8 cellular contexts compared by ENCODE assay signal in genomic region chr3:196501316-196502064, GRCh38. TPM values are rescaled to one million over a fixed set of nuclear protein-coding genes. Genes with fewer than 3 reads are reported as not detected.
DNase-seq lines count a peak whose midpoint lies in the region; ATAC-seq lines count a peak whose summit lies in the region.

No MANE protein-coding gene starts in this region.

- no peaks in the 10 kb centered on the region for H3K27me3 Mint-ChIP-seq in central memory CD8-positive, alpha-beta T cell

- peaks cover 23% of the 10 kb centered on the region for H3K36me3 Mint-ChIP-seq in central memory CD8-positive, alpha-beta T cell (ENCODE audit: insufficient read depth)

- H3K27ac Mint-ChIP-seq in central memory CD8-positive, alpha-beta T cell (ENCODE audit: low read depth), result peak overlapping the region; percentile 90

- DNase-seq in NCI-H510A treated with DMSO at 0.1 percent for 48 hours (lab: John Stamatoyannopoulos, UW) (peak; percentile 42), NCI-H510A (lab: John Stamatoyannopoulos, UW) (no peak), NCI-H345 (lab: John Stamatoyannopoulos, UW) (peak; percentile 21), myocyte (ENCODE audit: low read depth) (peak; percentile 24)
- no peak for DNase-seq in central memory CD8-positive, alpha-beta T cell (ENCODE audit: low spot score in 2 of 2)

- H3K9me3 Mint-ChIP-seq in central memory CD8-positive, alpha-beta T cell, result no peaks in the 10 kb centered on the region

- peak; percentile 17 for ATAC-seq in central memory CD8-positive, alpha-beta T cell (replicated peaks; ENCODE audit: extremely low read depth, poor library complexity, severe bottlenecking)
- no peak for ATAC-seq in HG03469 (IDR thresholded peaks at IDR 0.05; ENCODE audit: unreplicated experiment)
- ATAC-seq in HG03457 (IDR thresholded peaks at IDR 0.05; ENCODE audit: unreplicated experiment), result no peak
- ATAC-seq in HG02798 (IDR thresholded peaks at IDR 0.05; ENCODE audit: poor library complexity, unreplicated experiment), result no peak

- peaks cover 48% of the 10 kb centered on the region for H3K4me1 Mint-ChIP-seq in central memory CD8-positive, alpha-beta T cell

- peak overlapping the region; percentile 97 for H3K4me3 Mint-ChIP-seq in central memory CD8-positive, alpha-beta T cell

RNA-seq across cellular contexts. Expression of gene RNF168, which starts 2.1 kb away (rescaled TPM):
- 9.2 and 13.2 TPM in 2 replicates for total RNA-seq in myocyte
- polyA plus RNA-seq in myocyte (2012), result 4.2 TPM

RNA-seq across cellular contexts. Expression of gene SMCO1, which starts 13.7 kb away (rescaled TPM):
- total RNA-seq in myocyte, result 0.53 TPM in 1 of 2 replicates, not detected in the other
- not detected for polyA plus RNA-seq in myocyte (2012)

Comparison
In these comparisons a context has a peak if more than half of its experiments do, and no peak if none do; other contexts are left out.
1. DNase-seq: peak in NCI-H510A treated with DMSO at 0.1 percent for 48 hours (single experiment), NCI-H345 (single experiment) and myocyte (single experiment); none in NCI-H510A (single experiment) and central memory CD8-positive, alpha-beta T cell (0 of 2).